9 cellular contexts compared by ENCODE assay signal in genomic region chr4:159227378-159227777, GRCh38.
A peak's percentile ranks its signal among the peaks of the same experiment; 100 is the strongest.
DNase-seq lines count a peak whose midpoint lies in the region; ATAC-seq and TF ChIP-seq lines count a peak whose summit lies in the region.
"Had no signal": no experiment of that assay in that cellular context is flagged by ENCODE, and none has a peak within 500 bp of the region (broad histone marks: within the 10 kb centered on the region; RNA-seq: fewer than 3 reads in every experiment).

No MANE protein-coding gene starts in this region.

- H3K27me3 ChIP-seq in breast epithelium: no peaks in the 10 kb centered on the region
- no peaks in the 10 kb centered on the region for H3K27me3 ChIP-seq in neural progenitor cell

- H3K27me3 Mint-ChIP-seq in neural progenitor cell (ENCODE audit: insufficient read depth, low read depth): no peaks in the 10 kb centered on the region

- peaks cover 5% of the 10 kb centered on the region for H4K20me1 ChIP-seq in neural progenitor cell (ENCODE audit: low read depth)

- DNase-seq in LHCN-M2 (ENCODE audit: low read depth): peak; percentile 50
- no peak for DNase-seq in breast epithelium (ENCODE audit: low spot score in 2 of 2)
- DNase-seq in kidney tubule cell (ENCODE audit: low spot score): peak; percentile 47
- peak; percentile 71 for DNase-seq in superior temporal gyrus (ENCODE audit: extremely low spot score)
- DNase-seq in foreskin melanocyte: no peak
- DNase-seq in neural progenitor cell (ENCODE audit: low spot score): no peak
- no peak for DNase-seq in NCI-H82 treated with DMSO at 0.1 percent for 48 hours (lab: John Stamatoyannopoulos, UW; ENCODE audit: unreplicated experiment)
- DNase-seq: activated naive CD4-positive, alpha-beta T cell had no signal

- H3K4me1 ChIP-seq in breast epithelium: no peaks in the 10 kb centered on the region
- H3K4me1 ChIP-seq in neural progenitor cell: peaks cover 10% of the 10 kb centered on the region

- H3K9me3 ChIP-seq in breast epithelium (no peaks in the 10 kb centered on the region), neural progenitor cell (ENCODE audit: low read depth) (no peaks in the 10 kb centered on the region)

- H3K4me3 Mint-ChIP-seq in neural progenitor cell: no peak overlapping the region

- H3K36me3 Mint-ChIP-seq in neural progenitor cell: peaks cover 15% of the 10 kb centered on the region

- H3K4me3 ChIP-seq in breast epithelium (peak overlapping the region in 1 of 3 donors; percentile 50), neural progenitor cell (no peak overlapping the region)

- H3K79me2 ChIP-seq in neural progenitor cell (ENCODE audit: low read depth): peaks cover 49% of the 10 kb centered on the region

- H2AFZ ChIP-seq in neural progenitor cell (replicated peaks): no peak overlapping the region

- intact Hi-C loops in breast epithelium (cut with DNase I; ENCODE audit: low total_unique reads): no loop called here

- no peak for TF ChIP-seq POLR2A in breast epithelium (IDR thresholded peaks at IDR 0.05)

- no peak overlapping the region for H3K27ac Mint-ChIP-seq in neural progenitor cell

- H3K4me2 ChIP-seq in neural progenitor cell: no peak overlapping the region

- H3F3A ChIP-seq in neural progenitor cell (ENCODE audit: low read depth): no peaks in the 10 kb centered on the region

- H3K27ac ChIP-seq in breast epithelium: peak overlapping the region; percentile 66 to 69
- H3K27ac ChIP-seq in neural progenitor cell: no peak overlapping the region

- peaks cover 16% of the 10 kb centered on the region for H3K4me1 Mint-ChIP-seq in neural progenitor cell

- TF ChIP-seq CTCF in breast epithelium (IDR thresholded peaks at IDR 0.05) (no peak), neural progenitor cell (IDR thresholded peaks at IDR 0.05) (no peak)

- peaks cover 8% of the 10 kb centered on the region for H3K9me3 Mint-ChIP-seq in neural progenitor cell

- H3K9ac ChIP-seq in neural progenitor cell: no peak overlapping the region

- H3K36me3 ChIP-seq in breast epithelium (no peaks in the 10 kb centered on the region), neural progenitor cell (no peaks in the 10 kb centered on the region)

- ATAC-seq in HG02938 (IDR thresholded peaks at IDR 0.05; ENCODE audit: unreplicated experiment): no peak

Comparison
In these comparisons a context has a peak if more than half of its experiments do, and no peak if none do; other contexts are left out.
1. DNase-seq: peak in LHCN-M2 (single experiment), kidney tubule cell (single experiment) and superior temporal gyrus (single experiment); none in breast epithelium (0 of 2), foreskin melanocyte (single experiment), neural progenitor cell (single experiment) and NCI-H82 treated with DMSO at 0.1 percent for 48 hours (single experiment).